Comparison of ENCODE assay signal across 8 cellular contexts in genomic region chr14:100214768-100215079, GRCh38. TPM values are rescaled to one million over a fixed set of nuclear protein-coding genes. Genes with fewer than 3 reads are reported as not detected.
A peak's percentile ranks its signal among the peaks of the same experiment; 100 is the strongest.
DNase-seq lines count a peak whose midpoint lies in the region; ATAC-seq, FAIRE-seq and TF ChIP-seq lines count a peak whose summit lies in the region.

No MANE protein-coding gene starts in this region.

- H3K4me1 Mint-ChIP-seq in activated CD4-positive, alpha-beta T cell treated with anti-CD3 and anti-CD28 coated beads for 36 hours = peaks cover 23% of the 10 kb centered on the region
- peaks cover 23% of the 10 kb centered on the region for H3K4me1 Mint-ChIP-seq in activated CD4-positive, alpha-beta memory T cell treated with anti-CD3 and anti-CD28 coated beads, Interleukin-2, amount 10 ng/mL, durations not matched to agents 7 days and 5 days

- H3K27me3 Mint-ChIP-seq in activated CD4-positive, alpha-beta T cell treated with anti-CD3 and anti-CD28 coated beads for 36 hours = no peaks in the 10 kb centered on the region
- no peaks in the 10 kb centered on the region for H3K27me3 Mint-ChIP-seq in activated CD4-positive, alpha-beta memory T cell treated with anti-CD3 and anti-CD28 coated beads, Interleukin-2, amount 10 ng/mL, durations not matched to agents 7 days and 5 days

- peaks cover 7% of the 10 kb centered on the region; the same call in 1 of the 2 replicates for H3K4me1 ChIP-seq in iPS-20b (ENCODE audit: insufficient read depth, low read length)

- peak overlapping the region; percentile 63; the same call in 1 of the 2 replicates for H3K9ac ChIP-seq in iPS-20b (ENCODE audit: low read depth, low read length)

- intact Hi-C loops in activated CD4-positive, alpha-beta T cell treated with anti-CD3 and anti-CD28 coated beads for 36 hours (cut with DNase I, micrococcal nuclease) = loop anchor here (1.0 to 2.0 kb wide), 9 partner anchors 21 to 733 kb away; partner anchors contain the start of genes CCNK (in 1 of the 2), CYP46A1 (in 1 of the 2), DEGS2 (in 1 of the 2) and WDR25 (in 1 of the 2)

- no peak for FAIRE-seq in H54 (lab: Jason Lieb, UNC)

- H3K36me3 ChIP-seq in iPS-20b (ENCODE audit: insufficient read depth, low read depth, low read length) = no peaks in the 10 kb centered on the region

- peak overlapping the region; percentile 79 for H3K4me3 Mint-ChIP-seq in activated CD4-positive, alpha-beta T cell treated with anti-CD3 and anti-CD28 coated beads for 36 hours
- H3K4me3 Mint-ChIP-seq in activated CD4-positive, alpha-beta memory T cell treated with anti-CD3 and anti-CD28 coated beads, Interleukin-2, amount 10 ng/mL, durations not matched to agents 7 days and 5 days = peak overlapping the region; percentile 65

- H3K27ac ChIP-seq in iPS-20b (ENCODE audit: low read length) (peak overlapping the region; percentile 0), substantia nigra (ENCODE audit: low read depth, low read length, poor library complexity, severe bottlenecking) (peak overlapping the region; percentile 82)

- H3K9me3 ChIP-seq in iPS-20b (ENCODE audit: insufficient read depth, low read depth, low read length) = no peaks in the 10 kb centered on the region

- POLR2A ChIA-PET in activated CD4-positive, alpha-beta T cell treated with anti-CD3 and anti-CD28 coated beads for 36 hours (lab: Charles Lee) = interaction anchor here (1.0 to 1.3 kb wide), 2 partner anchors 9 to 21 kb away, joined by 3 to 5 read pairs; no protein-coding TSS in a partner anchor
- POLR2A ChIA-PET in activated CD4-positive, alpha-beta memory T cell treated with anti-CD3 and anti-CD28 coated beads, Interleukin-2, amount 10 ng/mL, durations not matched to agents 7 days and 5 days (lab: Charles Lee) = interaction anchor here (0.5 to 5.2 kb wide), 9 partner anchors 8 to 161 kb away, joined by 3 to 72 read pairs (median 14); partner anchors contain the start of gene EVL

- CTCF ChIA-PET in activated CD4-positive, alpha-beta T cell treated with anti-CD3 and anti-CD28 coated beads for 36 hours (lab: Charles Lee) = interaction anchor here (0.7 to 3.4 kb wide), 10 partner anchors 8 to 161 kb away, joined by 3 to 16 read pairs (median 4); a partner anchor contains a TSS
- CTCF ChIA-PET in activated CD4-positive, alpha-beta memory T cell treated with anti-CD3 and anti-CD28 coated beads, Interleukin-2, amount 10 ng/mL, durations not matched to agents 7 days and 5 days (lab: Charles Lee) = interaction anchor here (1.0 to 3.4 kb wide), 10 partner anchors 9 to 431 kb away, joined by 3 to 36 read pairs (median 6); partner anchors contain the start of gene EVL

- H3K9me3 Mint-ChIP-seq in activated CD4-positive, alpha-beta T cell treated with anti-CD3 and anti-CD28 coated beads for 36 hours (ENCODE audit: low read depth) = no peaks in the 10 kb centered on the region
- H3K9me3 Mint-ChIP-seq in activated CD4-positive, alpha-beta memory T cell treated with anti-CD3 and anti-CD28 coated beads, Interleukin-2, amount 10 ng/mL, durations not matched to agents 7 days and 5 days = no peaks in the 10 kb centered on the region

- no peaks in the 10 kb centered on the region for H3K36me3 Mint-ChIP-seq in activated CD4-positive, alpha-beta T cell treated with anti-CD3 and anti-CD28 coated beads for 36 hours (ENCODE audit: low read depth)
- no peaks in the 10 kb centered on the region for H3K36me3 Mint-ChIP-seq in activated CD4-positive, alpha-beta memory T cell treated with anti-CD3 and anti-CD28 coated beads, Interleukin-2, amount 10 ng/mL, durations not matched to agents 7 days and 5 days (ENCODE audit: low read depth)

- DNase-seq in activated CD4-positive, alpha-beta T cell treated with anti-CD3 and anti-CD28 coated beads for 36 hours = no peak
- DNase-seq in activated CD4-positive, alpha-beta T cell treated with anti-CD3 and anti-CD28 coated beads, Interleukin-2, amount 50 U/mL, for 4 hours = no peak
- DNase-seq in activated CD4-positive, alpha-beta memory T cell treated with anti-CD3 and anti-CD28 coated beads, Interleukin-2, amount 10 ng/mL, durations not matched to agents 7 days and 5 days = no peak
- DNase-seq in substantia nigra (lab: John Stamatoyannopoulos, UW) (no peak), NCI-H69 (lab: John Stamatoyannopoulos, UW) (no peak), H54 (ENCODE audit: insufficient read length, low spot score) (no peak)

- H3K27me3 ChIP-seq in iPS-20b (ENCODE audit: insufficient read depth, low read length) = no peaks in the 10 kb centered on the region

- peak overlapping the region; percentile 87 for H3K27ac Mint-ChIP-seq in activated CD4-positive, alpha-beta T cell treated with anti-CD3 and anti-CD28 coated beads for 36 hours
- peak overlapping the region; percentile 78 for H3K27ac Mint-ChIP-seq in activated CD4-positive, alpha-beta memory T cell treated with anti-CD3 and anti-CD28 coated beads, Interleukin-2, amount 10 ng/mL, durations not matched to agents 7 days and 5 days

- no peak for TF ChIP-seq POLR2A in H54 (IDR thresholded peaks at IDR 0.05; ENCODE audit: low read depth, low read length)

- ATAC-seq in activated CD4-positive, alpha-beta T cell treated with anti-CD3 and anti-CD28 coated beads for 36 hours = no peak
- no peak for ATAC-seq in HG02840 (IDR thresholded peaks at IDR 0.05; ENCODE audit: low FRiP score, unreplicated experiment)

- peak overlapping the region; percentile 57; the same call in 1 of the 2 replicates for H3K4me3 ChIP-seq in iPS-20b (ENCODE audit: low read length)

RNA-seq across cellular contexts. Expression of gene YY1, which starts 24.2 kb away (rescaled TPM):
- total RNA-seq in activated CD4-positive, alpha-beta T cell treated with anti-CD3 and anti-CD28 coated beads for 36 hours = 100 to 1,000 TPM in 1 of 2 experiments, 10 to 100 TPM in 1; 99.7 to 104 TPM
- 10 to 100 TPM; 94.0 to 95.6 TPM for total RNA-seq in activated CD4-positive, alpha-beta memory T cell treated with anti-CD3 and anti-CD28 coated beads, Interleukin-2, amount 10 ng/mL, durations not matched to agents 7 days and 5 days

RNA-seq across cellular contexts. Expression of gene DEGS2, which starts 55.3 kb away (rescaled TPM):
- total RNA-seq in activated CD4-positive, alpha-beta T cell treated with anti-CD3 and anti-CD28 coated beads for 36 hours = 1 to 10 TPM; 2.6 to 2.8 TPM
- total RNA-seq in activated CD4-positive, alpha-beta memory T cell treated with anti-CD3 and anti-CD28 coated beads, Interleukin-2, amount 10 ng/mL, durations not matched to agents 7 days and 5 days = under 1 TPM; 0.20 to 0.25 TPM
